In the genomic region with DNA sequence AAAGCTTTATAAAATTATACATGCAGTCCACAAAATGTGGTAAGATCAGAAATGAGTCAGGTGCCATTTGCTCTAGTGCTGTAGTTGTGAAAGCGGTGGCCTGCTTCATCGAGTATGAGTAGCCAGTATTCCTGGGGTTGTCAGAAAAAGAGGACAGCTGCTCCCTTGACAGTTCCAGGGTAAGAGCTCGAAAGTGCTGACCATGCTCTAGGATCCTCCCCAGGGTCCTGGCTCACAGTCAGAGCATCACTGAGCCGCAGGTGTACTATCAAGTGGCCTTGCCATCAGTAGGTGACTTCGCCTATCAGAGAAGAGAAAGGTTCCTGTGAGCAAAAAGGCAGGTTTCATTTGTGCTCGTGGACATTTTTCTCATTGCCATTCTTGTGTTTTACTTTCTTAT, we compare ENCODE assay signal across 25 cellular contexts. TPM values are rescaled to one million over a fixed set of nuclear protein-coding genes. Genes with fewer than 3 reads are reported as not detected.
DNase-seq lines count a peak whose midpoint lies in the region; ATAC-seq and TF ChIP-seq lines count a peak whose summit lies in the region.
"Had no signal": no experiment of that assay in that cellular context is flagged by ENCODE, and none has a peak within 500 bp of the region (broad histone marks: within the 10 kb centered on the region; RNA-seq: fewer than 3 reads in every experiment).

No MANE protein-coding gene starts in this region.

- no peak for TF ChIP-seq EP300 in neural cell (conservative IDR thresholded peaks at IDR 0.05; ENCODE audit: poor library complexity, severe bottlenecking)

- no peak overlapping the region for H3K4me2 ChIP-seq in neural cell (ENCODE audit: low read length)
- H3K4me2 ChIP-seq: BLaER1 treated with 17β-estradiol and CSF1 and Interleukin-3, amounts not matched to agents 10 nM and 100 nM; SK-N-SH had no signal

- H3K4me1 ChIP-seq in foreskin keratinocyte: no peaks in the 10 kb centered on the region
- H3K4me1 ChIP-seq: breast epithelium had no signal

- H3K27ac ChIP-seq in neural cell (ENCODE audit: low read length) (no peak overlapping the region), foreskin keratinocyte (no peak overlapping the region)
- H3K27ac ChIP-seq: BLaER1 treated with 17β-estradiol and CSF1 and Interleukin-3, amounts not matched to agents 10 nM and 100 nM; breast epithelium; suprapubic skin had no signal

- no peak overlapping the region for H3K27ac Mint-ChIP-seq in mesothelial cell of epicardium
- H3K27ac Mint-ChIP-seq: activated CD4-positive, alpha-beta T cell treated with anti-CD3 and anti-CD28 coated beads for 36 hours; activated T-cell treated with anti-CD3 and anti-CD28 coated beads, Interleukin-2, amount 50 U/mL, for 24 hours; dendritic cell treated with granulocyte-macrophage colony-stimulating factor and Interleukin-4, amounts not matched to agents 40 ng/mL and 50 ng/mL, for 4 days; H9; naive B cell; T-helper 17 cell had no signal

- no peaks in the 10 kb centered on the region for H3K9me3 ChIP-seq in neural cell (ENCODE audit: low read length)
- H3K9me3 ChIP-seq: breast epithelium, SK-N-SH, suprapubic skin had no signal

- peaks cover 9% of the 10 kb centered on the region for H3K36me3 ChIP-seq in neural cell (ENCODE audit: insufficient read depth, low read length)
- H3K36me3 ChIP-seq: breast epithelium had no signal

- H2AFZ ChIP-seq in neural cell (ENCODE audit: low read depth, low read length): no peak overlapping the region

- H3K79me2 ChIP-seq in neural cell (replicated peaks; ENCODE audit: insufficient read depth, low read length): peaks cover 39% of the 10 kb centered on the region

- no peaks in the 10 kb centered on the region for H4K20me1 ChIP-seq in neural cell (ENCODE audit: insufficient read depth)

- peaks cover 24% of the 10 kb centered on the region for H3K36me3 Mint-ChIP-seq in mesothelial cell of epicardium

- DNase-seq in AG08396 (ENCODE audit: low spot score) (peak; percentile 8), NCI-H1417 (lab: John Stamatoyannopoulos, UW) (peak; percentile 46 to 86 (median 69)), cerebellar cortex (ENCODE audit: low spot score) (peak; percentile 90), foreskin keratinocyte (no peak), mesothelial cell of epicardium (ENCODE audit: low spot score in 2 of 2, unreplicated experiment in 2 of 2) (no peak), hepatic stellate cell (ENCODE audit: low spot score) (no peak)
- DNase-seq: activated CD4-positive, alpha-beta T cell treated with anti-CD3 and anti-CD28 coated beads for 36 hours; activated T-cell treated with anti-CD3 and anti-CD28 coated beads, Interleukin-2, amount 50 U/mL, for 24 hours; COR-L47; H9; Kasumi-1; left colon; MV-4-11; naive B cell; NCI-H2029; occipital lobe; retina; SK-N-SH; T-helper 17 cell had no signal

- ATAC-seq in foreskin keratinocyte (no peak), GM18517 (IDR thresholded peaks at IDR 0.05; ENCODE audit: unreplicated experiment) (no peak)
- ATAC-seq: activated CD4-positive, alpha-beta T cell treated with anti-CD3 and anti-CD28 coated beads for 36 hours; left colon; T-helper 17 cell had no signal

- H3K27me3 Mint-ChIP-seq in mesothelial cell of epicardium (ENCODE audit: low read depth): no peaks in the 10 kb centered on the region
- H3K27me3 Mint-ChIP-seq: activated CD4-positive, alpha-beta T cell treated with anti-CD3 and anti-CD28 coated beads for 36 hours; activated T-cell treated with anti-CD3 and anti-CD28 coated beads, Interleukin-2, amount 50 U/mL, for 24 hours; dendritic cell treated with granulocyte-macrophage colony-stimulating factor and Interleukin-4, amounts not matched to agents 40 ng/mL and 50 ng/mL, for 4 days; naive B cell; T-helper 17 cell had no signal

- no peak overlapping the region for H3K9ac ChIP-seq in neural cell (ENCODE audit: low read length)
- H3K9ac ChIP-seq: BLaER1 treated with 17β-estradiol and CSF1 and Interleukin-3, amounts not matched to agents 10 nM and 100 nM; SK-N-SH had no signal

- TF ChIP-seq CTCF in neural cell (IDR thresholded peaks at IDR 0.05; ENCODE audit: poor library complexity, severe bottlenecking) (no peak), foreskin keratinocyte (conservative IDR thresholded peaks at IDR 0.05) (no peak), mesothelial cell of epicardium (IDR thresholded peaks at IDR 0.05; ENCODE audit: unreplicated experiment) (no peak)

- no peaks in the 10 kb centered on the region for H3K9me3 Mint-ChIP-seq in mesothelial cell of epicardium
- H3K9me3 Mint-ChIP-seq: activated T-cell treated with anti-CD3 and anti-CD28 coated beads, Interleukin-2, amount 50 U/mL, for 24 hours; dendritic cell treated with granulocyte-macrophage colony-stimulating factor and Interleukin-4, amounts not matched to agents 40 ng/mL and 50 ng/mL, for 4 days; H9 had no signal

- H3K4me3 Mint-ChIP-seq in mesothelial cell of epicardium: no peak overlapping the region
- H3K4me3 Mint-ChIP-seq: activated CD4-positive, alpha-beta T cell treated with anti-CD3 and anti-CD28 coated beads for 36 hours; activated T-cell treated with anti-CD3 and anti-CD28 coated beads, Interleukin-2, amount 50 U/mL, for 24 hours; dendritic cell treated with granulocyte-macrophage colony-stimulating factor and Interleukin-4, amounts not matched to agents 40 ng/mL and 50 ng/mL, for 4 days; H9; naive B cell; T-helper 17 cell had no signal

- peak overlapping the region; percentile 2 for H3K4me3 ChIP-seq in neural cell (ENCODE audit: low read length)
- H3K4me3 ChIP-seq: BLaER1 treated with 17β-estradiol and CSF1 and Interleukin-3, amounts not matched to agents 10 nM and 100 nM; breast epithelium; suprapubic skin had no signal

- no peak for TF ChIP-seq RAD21 in neural cell (conservative IDR thresholded peaks at IDR 0.05)

- peaks cover 43% of the 10 kb centered on the region for H3K4me1 Mint-ChIP-seq in mesothelial cell of epicardium
- H3K4me1 Mint-ChIP-seq: T-helper 17 cell had no signal

- H3K27me3 ChIP-seq in neural cell (ENCODE audit: insufficient read depth, low read depth, low read length): no peaks in the 10 kb centered on the region
- no peaks in the 10 kb centered on the region for H3K27me3 ChIP-seq in foreskin keratinocyte
- H3K27me3 ChIP-seq: BLaER1 treated with 17β-estradiol and CSF1 and Interleukin-3, amounts not matched to agents 10 nM and 100 nM; breast epithelium; suprapubic skin had no signal

- H3F3A ChIP-seq in neural cell (ENCODE audit: insufficient read depth, low read length, poor library complexity, severe bottlenecking): no peaks in the 10 kb centered on the region

- no peaks in the 10 kb centered on the region for H3K9me2 ChIP-seq in neural cell (ENCODE audit: insufficient read depth, low read length)
- H3K9me2 ChIP-seq: SK-N-SH had no signal

TF ChIP-seq in neural cell, 6 proteins besides CTCF, POLR2A, EP300 and RAD21:
- TF ChIP-seq POLR2AphosphoS5 (IDR thresholded peaks at IDR 0.05) (no peak), SMC3 (conservative IDR thresholded peaks at IDR 0.05; ENCODE audit: poor library complexity) (no peak), MXI1 (conservative IDR thresholded peaks at IDR 0.05; ENCODE audit: poor library complexity, severe bottlenecking) (no peak), EZH2 (IDR thresholded peaks at IDR 0.05; ENCODE audit: borderline replicate concordance, insufficient read depth, low read length, poor library complexity, severe bottlenecking) (no peak), TAF1 (IDR thresholded peaks at IDR 0.05; ENCODE audit: low read depth) (no peak), REST (IDR thresholded peaks at IDR 0.05; ENCODE audit: borderline replicate concordance) (no peak)

RNA-seq across cellular contexts. Expression of gene BTBD3, which starts 3.6 kb away (rescaled TPM):
- polyA plus RNA-seq in neural cell: 86.6 and 90.0 TPM in 2 replicates
- polyA minus RNA-seq in neural cell: 128 and 146 TPM in 2 replicates
- 15.8 and 17.9 TPM in 2 replicates for total RNA-seq in foreskin keratinocyte
- polyA plus RNA-seq in foreskin keratinocyte: 4.5 and 4.9 TPM in 2 replicates
- total RNA-seq in mesothelial cell of epicardium: 58.8 to 65.1 TPM (median 63.5 TPM) in 3 replicates

Comparison
In these comparisons a context has a peak if more than half of its experiments do, and no peak if none do; other contexts are left out.
1. DNase-seq: peak in AG08396 (single experiment), NCI-H1417 (3 of 3) and cerebellar cortex (single experiment); none in foreskin keratinocyte (0 of 2), mesothelial cell of epicardium (0 of 2) and hepatic stellate cell (single experiment).